Comparison of ENCODE assay signal across 14 cellular contexts in the genomic region with DNA sequence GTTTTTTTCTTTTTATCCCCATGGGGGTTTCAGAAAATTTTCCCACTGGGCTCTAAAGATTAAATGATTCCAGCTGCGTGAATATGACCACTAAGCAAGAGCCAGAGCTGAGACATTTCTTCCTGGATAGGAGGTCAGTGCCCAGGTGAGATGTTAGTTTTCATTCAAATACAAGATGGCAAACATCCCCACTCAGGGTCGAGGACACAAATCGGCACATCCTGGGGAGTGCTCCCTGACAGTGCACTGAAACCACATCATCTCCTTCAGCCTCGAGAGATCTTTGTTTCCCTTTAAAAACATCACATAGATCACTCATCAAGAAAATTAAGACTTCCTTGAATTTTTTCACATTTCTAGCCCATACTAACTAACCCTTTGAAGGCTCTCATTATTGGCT.
DNase-seq lines count a peak whose midpoint lies in the region; ATAC-seq and TF ChIP-seq lines count a peak whose summit lies in the region.
"Had no signal": no experiment of that assay in that cellular context is flagged by ENCODE, and none has a peak within 500 bp of the region (broad histone marks: within the 10 kb centered on the region; RNA-seq: fewer than 3 reads in every experiment).

No MANE protein-coding gene starts in this region.

- H3K4me2 ChIP-seq in osteoblast (ENCODE audit: insufficient read depth, low read length), result peak overlapping the region; percentile 32

- no peaks in the 10 kb centered on the region for H3K9me3 ChIP-seq in osteoblast (ENCODE audit: low read depth, low read length)
- H3K9me3 ChIP-seq: colonic mucosa, left lung, sigmoid colon, SJSA1, stomach had no signal

- H2AFZ ChIP-seq in osteoblast (ENCODE audit: low read length), result no peak overlapping the region

- no peaks in the 10 kb centered on the region for H3K27me3 ChIP-seq in osteoblast (ENCODE audit: insufficient read depth, low read length)
- H3K27me3 ChIP-seq: colonic mucosa, sigmoid colon, SJSA1, stomach had no signal

- peaks cover 2% of the 10 kb centered on the region for H3K27me3 Mint-ChIP-seq in activated CD4-positive, alpha-beta T cell treated with anti-CD3 and anti-CD28 coated beads for 36 hours
- H3K27me3 Mint-ChIP-seq in activated naive CD8-positive, alpha-beta T cell treated with anti-CD3 and anti-CD28 coated beads, Interleukin-2, amount 10 ng/mL, durations not matched to agents 7 days and 5 days, result peaks cover 21% of the 10 kb centered on the region

- CTCF ChIA-PET in activated CD4-positive, alpha-beta T cell treated with anti-CD3 and anti-CD28 coated beads for 36 hours (lab: Charles Lee), result interaction anchor here (1.1 kb wide), 1 partner anchor 25 kb away, joined by 3 read pairs; no protein-coding TSS in a partner anchor

- no peaks in the 10 kb centered on the region for H3K36me3 ChIP-seq in osteoblast (ENCODE audit: insufficient read depth, low read length)
- H3K36me3 ChIP-seq: colonic mucosa, left lung, sigmoid colon, SJSA1, stomach had no signal

- no peaks in the 10 kb centered on the region for H3K9me3 Mint-ChIP-seq in activated CD4-positive, alpha-beta T cell treated with anti-CD3 and anti-CD28 coated beads for 36 hours (ENCODE audit: low read depth)
- no peaks in the 10 kb centered on the region for H3K9me3 Mint-ChIP-seq in activated naive CD8-positive, alpha-beta T cell treated with anti-CD3 and anti-CD28 coated beads, Interleukin-2, amount 10 ng/mL, durations not matched to agents 7 days and 5 days

- intact Hi-C loops in activated CD4-positive, alpha-beta T cell treated with anti-CD3 and anti-CD28 coated beads for 36 hours (cut with DNase I, micrococcal nuclease), result loop anchor here (1.0 to 5.0 kb wide), 4 partner anchors 15 to 105 kb away; no protein-coding TSS in a partner anchor

- no peaks in the 10 kb centered on the region for H3K36me3 Mint-ChIP-seq in activated CD4-positive, alpha-beta T cell treated with anti-CD3 and anti-CD28 coated beads for 36 hours (ENCODE audit: low read depth)
- H3K36me3 Mint-ChIP-seq in activated naive CD8-positive, alpha-beta T cell treated with anti-CD3 and anti-CD28 coated beads, Interleukin-2, amount 10 ng/mL, durations not matched to agents 7 days and 5 days, result no peaks in the 10 kb centered on the region

- peak overlapping the region; percentile 59 for H3K4me3 Mint-ChIP-seq in activated CD4-positive, alpha-beta T cell treated with anti-CD3 and anti-CD28 coated beads for 36 hours
- H3K4me3 Mint-ChIP-seq in activated naive CD8-positive, alpha-beta T cell treated with anti-CD3 and anti-CD28 coated beads, Interleukin-2, amount 10 ng/mL, durations not matched to agents 7 days and 5 days, result peak overlapping the region; percentile 61

- H3K4me1 Mint-ChIP-seq in activated CD4-positive, alpha-beta T cell treated with anti-CD3 and anti-CD28 coated beads for 36 hours, result peaks cover 43% of the 10 kb centered on the region
- peaks cover 22% of the 10 kb centered on the region for H3K4me1 Mint-ChIP-seq in activated naive CD8-positive, alpha-beta T cell treated with anti-CD3 and anti-CD28 coated beads, Interleukin-2, amount 10 ng/mL, durations not matched to agents 7 days and 5 days

- H4K20me1 ChIP-seq in osteoblast (ENCODE audit: insufficient read depth, low read length), result no peaks in the 10 kb centered on the region

- no peak overlapping the region for H3K27ac ChIP-seq in osteoblast (ENCODE audit: low read depth, low read length)
- H3K27ac ChIP-seq: colonic mucosa, left lung, sigmoid colon, stomach had no signal

- no peak for TF ChIP-seq CTCF in osteoblast (IDR thresholded peaks at IDR 0.05; ENCODE audit: extremely low read depth, low read depth, low read length)

- no peak overlapping the region for H3K4me3 ChIP-seq in osteoblast (ENCODE audit: insufficient read depth, low read length)
- H3K4me3 ChIP-seq: colonic mucosa, left lung, sigmoid colon, SJSA1, stomach had no signal

- H3K79me2 ChIP-seq in osteoblast (ENCODE audit: insufficient read depth, low read length), result no peaks in the 10 kb centered on the region

- peak; percentile 73 for ATAC-seq in activated CD4-positive, alpha-beta T cell treated with anti-CD3 and anti-CD28 coated beads for 36 hours
- ATAC-seq in HG03159 (IDR thresholded peaks at IDR 0.05; ENCODE audit: unreplicated experiment) (peak; percentile 20), GM19023 (IDR thresholded peaks at IDR 0.05; ENCODE audit: unreplicated experiment) (no peak)
- peak; percentile 60 for ATAC-seq in activated naive CD8-positive, alpha-beta T cell treated with anti-CD3 and anti-CD28 coated beads, Interleukin-2, amount 10 ng/mL, durations not matched to agents 7 days and 5 days (ENCODE audit: low read depth)
- ATAC-seq: left lung had no signal

- peak overlapping the region; percentile 84 for H3K27ac Mint-ChIP-seq in activated CD4-positive, alpha-beta T cell treated with anti-CD3 and anti-CD28 coated beads for 36 hours
- peak overlapping the region; percentile 71 for H3K27ac Mint-ChIP-seq in activated naive CD8-positive, alpha-beta T cell treated with anti-CD3 and anti-CD28 coated beads, Interleukin-2, amount 10 ng/mL, durations not matched to agents 7 days and 5 days

- POLR2A ChIA-PET in activated CD4-positive, alpha-beta T cell treated with anti-CD3 and anti-CD28 coated beads for 36 hours (lab: Charles Lee), result no interaction called here
- POLR2A ChIA-PET in activated naive CD8-positive, alpha-beta T cell treated with anti-CD3 and anti-CD28 coated beads, Interleukin-2, amount 10 ng/mL, durations not matched to agents 7 days and 5 days (lab: Charles Lee), result no interaction called here

- H3K4me1 ChIP-seq in osteoblast (ENCODE audit: insufficient read depth, low read length), result peaks cover 3% of the 10 kb centered on the region
- H3K4me1 ChIP-seq: colonic mucosa, left lung, sigmoid colon, stomach had no signal

- peak; percentile 41 for DNase-seq in activated CD4-positive, alpha-beta T cell treated with anti-CD3 and anti-CD28 coated beads for 36 hours
- no peak for DNase-seq in activated CD4-positive, alpha-beta T cell treated with anti-CD3 and anti-CD28 coated beads for 4 hours
- DNase-seq in activated naive CD8-positive, alpha-beta T cell treated with anti-CD3 and anti-CD28 coated beads, Interleukin-2, amount 10 ng/mL, durations not matched to agents 7 days and 5 days, result no peak
- DNase-seq in osteoblast (ENCODE audit: insufficient read length, low spot score, missing footprints), result no peak
- no peak for DNase-seq in activated effector memory CD4-positive, alpha-beta T cell treated with Interleukin-2 at 50 U/mL for 16 hours
- no peak for DNase-seq in central memory CD4-positive, alpha-beta T cell
- DNase-seq: colonic mucosa, left lung, NCI-H1048, sigmoid colon, stomach had no signal
